ENCODE assay signal across 13 cellular contexts in the genomic region with DNA sequence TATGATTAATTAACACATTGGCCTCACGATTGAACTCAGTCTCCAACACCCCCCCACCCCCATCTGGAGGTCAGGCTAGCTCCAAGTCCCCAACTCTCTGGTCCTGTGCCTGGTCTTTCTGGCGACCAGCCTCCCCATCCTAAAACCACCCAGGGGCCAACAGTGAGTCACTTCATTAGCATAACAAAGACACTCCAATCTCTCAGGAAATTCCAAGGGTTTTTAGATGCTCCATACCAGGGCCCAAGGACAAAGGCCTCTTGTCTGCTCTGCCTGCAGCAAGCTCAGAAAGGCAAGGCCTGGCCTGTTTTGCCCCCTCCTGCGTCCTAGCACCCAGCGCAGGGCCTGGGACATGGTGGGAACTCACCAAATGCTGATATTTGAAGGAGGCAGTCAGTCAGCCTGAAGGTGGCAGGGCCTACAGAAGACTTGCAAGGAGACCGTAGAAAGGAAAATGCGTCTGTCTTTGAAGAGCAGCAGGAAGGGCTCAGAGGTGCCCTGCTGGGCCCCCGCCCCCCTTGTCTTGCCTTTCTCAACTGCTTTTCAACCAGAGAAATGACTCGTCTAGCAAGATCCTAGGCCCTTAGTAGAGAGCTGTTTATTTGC.
DNase-seq lines count a peak whose midpoint lies in the region; ATAC-seq and TF ChIP-seq lines count a peak whose summit lies in the region.
"Had no signal": no experiment of that assay in that cellular context is flagged by ENCODE, and none has a peak within 500 bp of the region (broad histone marks: within the 10 kb centered on the region; RNA-seq: fewer than 3 reads in every experiment).

No MANE protein-coding gene starts in this region.

- H3K9me3 Mint-ChIP-seq in stimulated activated effector memory CD8-positive, alpha-beta T cell treated with anti-CD3 and anti-CD28 coated beads, Interleukin-12 subunit alpha, Interleukin-12 subunit beta, amount 100 ng/mL, for 72 hours = no peaks in the 10 kb centered on the region
- H3K9me3 Mint-ChIP-seq: natural killer cell treated with Interleukin-12 subunit alpha and Interleukin-12 subunit beta and Interleukin-15 and Interleukin-18, amount 100 ng/mL, for 72 hours had no signal

- no peak overlapping the region for H3K4me3 Mint-ChIP-seq in stimulated activated effector memory CD8-positive, alpha-beta T cell treated with anti-CD3 and anti-CD28 coated beads, Interleukin-12 subunit alpha, Interleukin-12 subunit beta, amount 100 ng/mL, for 72 hours
- H3K4me3 Mint-ChIP-seq: natural killer cell treated with Interleukin-12 subunit alpha and Interleukin-12 subunit beta and Interleukin-15 and Interleukin-18, amount 100 ng/mL, for 72 hours had no signal

- H3K36me3 ChIP-seq in neural cell (ENCODE audit: insufficient read depth, low read length) (no peaks in the 10 kb centered on the region), MG63 (no peaks in the 10 kb centered on the region)

- peak overlapping the region; percentile 28 for H3K4me2 ChIP-seq in neural cell (ENCODE audit: low read length)

- H3K27me3 ChIP-seq in neural cell (ENCODE audit: insufficient read depth, low read depth, low read length) = no peaks in the 10 kb centered on the region
- H3K27me3 ChIP-seq in MG63 = peaks cover 25% of the 10 kb centered on the region

- H3K36me3 Mint-ChIP-seq in stimulated activated effector memory CD8-positive, alpha-beta T cell treated with anti-CD3 and anti-CD28 coated beads, Interleukin-12 subunit alpha, Interleukin-12 subunit beta, amount 100 ng/mL, for 72 hours = no peaks in the 10 kb centered on the region
- H3K36me3 Mint-ChIP-seq: natural killer cell treated with Interleukin-12 subunit alpha and Interleukin-12 subunit beta and Interleukin-15 and Interleukin-18, amount 100 ng/mL, for 72 hours had no signal

- H3K4me3 ChIP-seq in epithelial cell of esophagus (ENCODE audit: low read length) (no peak overlapping the region), neural cell (ENCODE audit: low read length) (peak overlapping the region; percentile 35), MG63 (no peak overlapping the region)

- DNase-seq in COLO829 (ENCODE audit: low spot score) (peak; percentile 91), M059J (ENCODE audit: low read depth) (peak; percentile 93), epithelial cell of esophagus (ENCODE audit: low read depth) (peak; percentile 82), germinal center (ENCODE audit: low spot score) (no peak), MG63 (no peak)
- no peak for DNase-seq in stimulated activated effector memory CD8-positive, alpha-beta T cell treated with anti-CD3 and anti-CD28 coated beads, Interleukin-12 subunit alpha, Interleukin-12 subunit beta, amount 100 ng/mL, for 72 hours (ENCODE audit: low spot score in 2 of 2)
- DNase-seq: activated CD4-positive, CD25-positive, alpha-beta regulatory T cell treated with anti-CD3 and anti-CD28 coated beads, Interleukin-2, amount 50 U/mL, for 72 hours; DMS 273 treated with DMSO at 0.1 percent for 48 hours; NCI-H82 had no signal

- peak overlapping the region; percentile 58 for H3K27ac ChIP-seq in neural cell (ENCODE audit: low read length)
- H3K27ac ChIP-seq: coronary artery had no signal

- no peak overlapping the region for H3K27ac Mint-ChIP-seq in stimulated activated effector memory CD8-positive, alpha-beta T cell treated with anti-CD3 and anti-CD28 coated beads, Interleukin-12 subunit alpha, Interleukin-12 subunit beta, amount 100 ng/mL, for 72 hours
- H3K27ac Mint-ChIP-seq: natural killer cell treated with Interleukin-12 subunit alpha and Interleukin-12 subunit beta and Interleukin-15 and Interleukin-18, amount 100 ng/mL, for 72 hours had no signal

- no peak for ATAC-seq in stimulated activated effector memory CD8-positive, alpha-beta T cell treated with anti-CD3 and anti-CD28 coated beads, Interleukin-12 subunit alpha, Interleukin-12 subunit beta, amount 100 ng/mL, for 72 hours
- ATAC-seq in HG03135 (IDR thresholded peaks at IDR 0.05; ENCODE audit: unreplicated experiment) = no peak
- ATAC-seq: natural killer cell treated with Interleukin-12 subunit alpha and Interleukin-12 subunit beta and Interleukin-15 and Interleukin-18, amount 100 ng/mL, for 72 hours had no signal

- no peaks in the 10 kb centered on the region for H3K79me2 ChIP-seq in neural cell (replicated peaks; ENCODE audit: insufficient read depth, low read length)

- no peak for TF ChIP-seq EP300 in neural cell (conservative IDR thresholded peaks at IDR 0.05; ENCODE audit: poor library complexity, severe bottlenecking)

- H3K9me3 ChIP-seq in neural cell (ENCODE audit: low read length) = no peaks in the 10 kb centered on the region
- no peaks in the 10 kb centered on the region for H3K9me3 ChIP-seq in MG63

- H3K9ac ChIP-seq in neural cell (ENCODE audit: low read length) = peak overlapping the region; percentile 43

- H3K9me2 ChIP-seq in neural cell (ENCODE audit: insufficient read depth, low read length) = no peaks in the 10 kb centered on the region

- peaks cover 2% of the 10 kb centered on the region for H4K20me1 ChIP-seq in neural cell (ENCODE audit: insufficient read depth)

- no peak overlapping the region for H2AFZ ChIP-seq in neural cell (ENCODE audit: low read depth, low read length)

- no peak for TF ChIP-seq CTCF in epithelial cell of esophagus (IDR thresholded peaks at IDR 0.05; ENCODE audit: insufficient read depth, low read depth, low read length, missing control alignments)
- TF ChIP-seq CTCF in neural cell (IDR thresholded peaks at IDR 0.05; ENCODE audit: poor library complexity, severe bottlenecking) = peak; percentile 38

- TF ChIP-seq RAD21 in neural cell (conservative IDR thresholded peaks at IDR 0.05) = peak; percentile 30

- peaks cover 10% of the 10 kb centered on the region for H3F3A ChIP-seq in neural cell (ENCODE audit: insufficient read depth, low read length, poor library complexity, severe bottlenecking)

- H3K4me1 Mint-ChIP-seq in stimulated activated effector memory CD8-positive, alpha-beta T cell treated with anti-CD3 and anti-CD28 coated beads, Interleukin-12 subunit alpha, Interleukin-12 subunit beta, amount 100 ng/mL, for 72 hours = no peaks in the 10 kb centered on the region

TF ChIP-seq in neural cell, 6 proteins besides CTCF, POLR2A, EP300 and RAD21:
- TF ChIP-seq, protein P1, sequence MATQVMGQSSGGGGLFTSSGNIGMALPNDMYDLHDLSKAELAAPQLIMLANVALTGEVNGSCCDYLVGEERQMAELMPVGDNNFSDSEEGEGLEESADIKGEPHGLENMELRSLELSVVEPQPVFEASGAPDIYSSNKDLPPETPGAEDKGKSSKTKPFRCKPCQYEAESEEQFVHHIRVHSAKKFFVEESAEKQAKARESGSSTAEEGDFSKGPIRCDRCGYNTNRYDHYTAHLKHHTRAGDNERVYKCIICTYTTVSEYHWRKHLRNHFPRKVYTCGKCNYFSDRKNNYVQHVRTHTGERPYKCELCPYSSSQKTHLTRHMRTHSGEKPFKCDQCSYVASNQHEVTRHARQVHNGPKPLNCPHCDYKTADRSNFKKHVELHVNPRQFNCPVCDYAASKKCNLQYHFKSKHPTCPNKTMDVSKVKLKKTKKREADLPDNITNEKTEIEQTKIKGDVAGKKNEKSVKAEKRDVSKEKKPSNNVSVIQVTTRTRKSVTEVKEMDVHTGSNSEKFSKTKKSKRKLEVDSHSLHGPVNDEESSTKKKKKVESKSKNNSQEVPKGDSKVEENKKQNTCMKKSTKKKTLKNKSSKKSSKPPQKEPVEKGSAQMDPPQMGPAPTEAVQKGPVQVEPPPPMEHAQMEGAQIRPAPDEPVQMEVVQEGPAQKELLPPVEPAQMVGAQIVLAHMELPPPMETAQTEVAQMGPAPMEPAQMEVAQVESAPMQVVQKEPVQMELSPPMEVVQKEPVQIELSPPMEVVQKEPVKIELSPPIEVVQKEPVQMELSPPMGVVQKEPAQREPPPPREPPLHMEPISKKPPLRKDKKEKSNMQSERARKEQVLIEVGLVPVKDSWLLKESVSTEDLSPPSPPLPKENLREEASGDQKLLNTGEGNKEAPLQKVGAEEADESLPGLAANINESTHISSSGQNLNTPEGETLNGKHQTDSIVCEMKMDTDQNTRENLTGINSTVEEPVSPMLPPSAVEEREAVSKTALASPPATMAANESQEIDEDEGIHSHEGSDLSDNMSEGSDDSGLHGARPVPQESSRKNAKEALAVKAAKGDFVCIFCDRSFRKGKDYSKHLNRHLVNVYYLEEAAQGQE (IDR thresholded peaks at IDR 0.05; ENCODE audit: borderline replicate concordance) = no peak
- TF ChIP-seq EZH2 (IDR thresholded peaks at IDR 0.05; ENCODE audit: borderline replicate concordance, insufficient read depth, low read length, poor library complexity, severe bottlenecking) (no peak), SMC3 (conservative IDR thresholded peaks at IDR 0.05; ENCODE audit: poor library complexity) (no peak), POLR2AphosphoS5 (IDR thresholded peaks at IDR 0.05) (no peak), MXI1 (conservative IDR thresholded peaks at IDR 0.05; ENCODE audit: poor library complexity, severe bottlenecking) (no peak), TAF1 (IDR thresholded peaks at IDR 0.05; ENCODE audit: low read depth) (peak; percentile 47)
TF ChIP-seq in neural cell: peak in this region for 1.

Comparison
In these comparisons a context has a peak if more than half of its experiments do, and no peak if none do; other contexts are left out.
1. DNase-seq: peak in COLO829 (single experiment), M059J (single experiment) and epithelial cell of esophagus (single experiment); none in germinal center (single experiment), stimulated activated effector memory CD8-positive, alpha-beta T cell treated with anti-CD3 and anti-CD28 coated beads, Interleukin-12 subunit alpha, Interleukin-12 subunit beta, amount 100 ng/mL, for 72 hours (0 of 2) and MG63 (single experiment).